11 cellular contexts compared by ENCODE assay signal in the genomic region with DNA sequence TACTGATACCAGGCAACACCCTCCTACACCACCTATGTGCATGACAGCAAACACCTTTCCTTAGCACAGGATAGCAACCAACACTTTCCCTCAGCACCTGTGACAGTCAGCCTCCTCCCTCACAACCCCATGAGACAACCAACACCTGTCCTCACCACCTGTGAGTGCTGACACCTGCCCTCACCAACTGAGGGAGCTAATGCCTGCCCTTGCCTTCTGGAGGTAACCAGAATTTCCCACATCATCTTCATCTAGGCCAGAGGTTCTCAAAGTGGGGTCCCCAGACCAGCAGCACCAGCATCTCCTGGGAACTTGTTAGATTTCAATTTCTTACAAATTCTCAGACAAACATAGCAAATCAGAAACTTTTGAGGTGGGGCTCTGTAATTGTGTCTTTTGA.
DNase-seq lines count a peak whose midpoint lies in the region; ATAC-seq lines count a peak whose summit lies in the region.
"Had no signal": no experiment of that assay in that cellular context is flagged by ENCODE, and none has a peak within 500 bp of the region (broad histone marks: within the 10 kb centered on the region; RNA-seq: fewer than 3 reads in every experiment).

No MANE protein-coding gene starts in this region.

- peak; percentile 4 for DNase-seq in DMS153 treated with DMSO at 0.1 percent for 48 hours (lab: John Stamatoyannopoulos, UW; ENCODE audit: unreplicated experiment)
- DNase-seq in DMS153 (lab: John Stamatoyannopoulos, UW) = no peak
- peak; percentile 22 for DNase-seq in activated effector memory CD4-positive, alpha-beta T cell treated with anti-CD3 and anti-CD28 coated beads, Interleukin-2, amount 50 U/mL, for 16 hours
- DNase-seq in activated effector memory CD4-positive, alpha-beta T cell treated with Interleukin-2 at 50 U/mL for 16 hours = no peak
- DNase-seq in ecto neural progenitor cell (ENCODE audit: low spot score) = peak; percentile 29
- peak; percentile 10 for DNase-seq in ureter (ENCODE audit: low spot score)
- DNase-seq in occipital lobe (lab: John Stamatoyannopoulos, UW) = no peak
- DNase-seq: CD8-positive, alpha-beta memory T cell; NCI-H1105; NCI-H524 had no signal

- ATAC-seq in GM18520 (IDR thresholded peaks at IDR 0.05; ENCODE audit: unreplicated experiment) = no peak

Comparison
In these comparisons a context has a peak if more than half of its experiments do, and no peak if none do; other contexts are left out.
1. DNase-seq: peak in DMS153 treated with DMSO at 0.1 percent for 48 hours (single experiment), activated effector memory CD4-positive, alpha-beta T cell treated with anti-CD3 and anti-CD28 coated beads, Interleukin-2, amount 50 U/mL, for 16 hours (single experiment), ecto neural progenitor cell (single experiment) and ureter (single experiment); none in DMS153 (single experiment), activated effector memory CD4-positive, alpha-beta T cell treated with Interleukin-2 at 50 U/mL for 16 hours (single experiment) and occipital lobe (single experiment).